18 cellular contexts compared by ENCODE assay signal in the genomic region with DNA sequence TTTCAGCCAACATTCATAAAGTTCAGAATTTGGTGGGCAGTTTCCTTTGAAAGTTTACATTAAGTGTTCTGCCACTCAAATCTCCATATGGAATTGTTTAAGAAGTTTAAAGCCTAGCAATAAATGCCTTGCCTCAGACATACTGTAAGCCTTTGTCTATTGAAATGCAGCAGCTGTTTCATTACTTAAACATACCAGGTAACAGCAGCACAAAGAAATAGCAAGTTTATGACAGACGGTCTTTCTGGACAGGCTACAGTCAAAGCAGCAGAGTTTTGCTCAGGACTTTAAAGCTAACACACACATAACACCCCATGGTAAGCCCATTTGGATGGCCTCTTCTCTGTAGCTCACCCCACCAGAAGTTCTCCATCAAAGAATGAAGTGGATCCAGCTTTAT. TPM values are rescaled to one million over a fixed set of nuclear protein-coding genes. Genes with fewer than 3 reads are reported as not detected.
DNase-seq lines count a peak whose midpoint lies in the region; ATAC-seq and TF ChIP-seq lines count a peak whose summit lies in the region.
"Had no signal": no experiment of that assay in that cellular context is flagged by ENCODE, and none has a peak within 500 bp of the region (broad histone marks: within the 10 kb centered on the region; RNA-seq: fewer than 3 reads in every experiment).

No MANE protein-coding gene starts in this region.

- H4K20me1 ChIP-seq in OCI-LY1 (ENCODE audit: insufficient read depth, low read length) = no peaks in the 10 kb centered on the region

- peak overlapping the region; percentile 4; the same call in 1 of the 2 replicates for H3K4me2 ChIP-seq in OCI-LY1 (ENCODE audit: low read length)

- TF ChIP-seq CTCF in OCI-LY1 (IDR thresholded peaks at IDR 0.05; ENCODE audit: low read length) = no peak
- no peak for TF ChIP-seq CTCF in chondrocyte (IDR thresholded peaks at IDR 0.05)
- no peak for TF ChIP-seq CTCF in nephron progenitor cell (IDR thresholded peaks at IDR 0.05)
- no peak for TF ChIP-seq CTCF in left lung (IDR thresholded peaks at IDR 0.05)

- H3K36me3 ChIP-seq in CD4-positive, alpha-beta memory T cell (ENCODE audit: insufficient read depth, low read length) = no peaks in the 10 kb centered on the region
- H3K36me3 ChIP-seq in OCI-LY1 (ENCODE audit: insufficient read depth, low read length) (no peaks in the 10 kb centered on the region), left lung (no peaks in the 10 kb centered on the region)
- H3K36me3 ChIP-seq: uterus had no signal

- POLR2A ChIA-PET in CD4-positive, alpha-beta memory T cell (lab: Charles Lee; ENCODE audit: partially characterized antibody) = interaction anchor here (0.8 to 1.2 kb wide), 4 partner anchors 13 to 30 kb away, joined by 3 to 4 read pairs (median 3); no protein-coding TSS in a partner anchor
- POLR2A ChIA-PET in HEK293T (lab: Yijun Ruan, JAX) = no interaction called here

- H3F3A ChIP-seq in OCI-LY1 (ENCODE audit: insufficient read depth, low read length) = no peaks in the 10 kb centered on the region

- H3K9me3 Mint-ChIP-seq in CD4-positive, alpha-beta memory T cell = no peaks in the 10 kb centered on the region
- H3K9me3 Mint-ChIP-seq in chondrocyte (ENCODE audit: low read depth) (no peaks in the 10 kb centered on the region), nephron progenitor cell (no peaks in the 10 kb centered on the region)
- H3K9me3 Mint-ChIP-seq: CD14-positive monocyte had no signal

- H3K9ac ChIP-seq in OCI-LY1 (ENCODE audit: low read length) = no peak overlapping the region; the same call in 1 of the 2 replicates

- H3K9me3 ChIP-seq in CD4-positive, alpha-beta memory T cell (ENCODE audit: control insufficient read depth in 1 of 2, low read length in 2 of 2) = no peaks in the 10 kb centered on the region
- H3K9me3 ChIP-seq in OCI-LY1 (ENCODE audit: low read length) (no peaks in the 10 kb centered on the region), left lung (no peaks in the 10 kb centered on the region)
- H3K9me3 ChIP-seq: uterus had no signal

- H2AFZ ChIP-seq in OCI-LY1 (ENCODE audit: low read length) = peak overlapping the region; percentile 81

- H3K4me3 ChIP-seq in CD4-positive, alpha-beta memory T cell (ENCODE audit: low read length in 2 of 2) = no peak overlapping the region
- H3K4me3 ChIP-seq in OCI-LY1 (ENCODE audit: low read depth, low read length, poor library complexity, severe bottlenecking) (no peak overlapping the region), left lung (no peak overlapping the region)
- H3K4me3 ChIP-seq: skin epidermis, uterus had no signal

- ATAC-seq in HG02763 (IDR thresholded peaks at IDR 0.05; ENCODE audit: unreplicated experiment) (no peak), left lung (no peak)

- peaks cover 17 to 39% (median 28%) of the 10 kb centered on the region in 4 donors for H3K4me1 Mint-ChIP-seq in CD4-positive, alpha-beta memory T cell
- H3K4me1 Mint-ChIP-seq in chondrocyte (ENCODE audit: low read depth) = peaks cover 75% of the 10 kb centered on the region
- H3K4me1 Mint-ChIP-seq in nephron progenitor cell = peaks cover 44% of the 10 kb centered on the region

- no peak for DNase-seq in CD4-positive, alpha-beta memory T cell
- no peak for DNase-seq in chondrocyte (ENCODE audit: low spot score)
- DNase-seq in nephron progenitor cell = no peak
- DNase-seq in left lung = no peak
- no peak for DNase-seq in HEK293T (ENCODE audit: extremely low spot score)
- DNase-seq: effector memory CD4-positive, alpha-beta T cell; EL; NCI-H1092 treated with DMSO at 0.1 percent for 48 hours; NCI-H2171 treated with DMSO at 0.1 percent for 48 hours; stimulated activated naive CD4-positive, alpha-beta T cell; uterus had no signal

- CTCF ChIA-PET in CD4-positive, alpha-beta memory T cell (lab: Charles Lee; ENCODE audit: partially characterized antibody) = interaction anchor here (0.8 to 2.8 kb wide), 5 partner anchors 13 to 289 kb away, joined by 3 to 24 read pairs (median 3); no protein-coding TSS in a partner anchor
- CTCF ChIA-PET in HEK293T (lab: Yijun Ruan, JAX) = interaction anchor here (0.6 kb wide), 1 partner anchor 306 kb away, joined by 4 read pairs; no protein-coding TSS in a partner anchor

- H3K27me3 ChIP-seq in CD4-positive, alpha-beta memory T cell (ENCODE audit: insufficient read depth, low read length) = no peaks in the 10 kb centered on the region
- no peaks in the 10 kb centered on the region for H3K27me3 ChIP-seq in OCI-LY1 (ENCODE audit: insufficient read depth, low read length)
- H3K27me3 ChIP-seq in left lung = no peaks in the 10 kb centered on the region
- H3K27me3 ChIP-seq: uterus had no signal

- intact Hi-C loops in CD4-positive, alpha-beta memory T cell (cut with micrococcal nuclease) = loop anchor here (1.0 to 5.0 kb wide), 3 partner anchors 12 to 245 kb away; no protein-coding TSS in a partner anchor
- intact Hi-C loops in left lung (cut with DNase I) = no loop called here

- H3K27me3 Mint-ChIP-seq in CD4-positive, alpha-beta memory T cell = no peaks in the 10 kb centered on the region
- H3K27me3 Mint-ChIP-seq in chondrocyte (ENCODE audit: low read depth) (no peaks in the 10 kb centered on the region), nephron progenitor cell (ENCODE audit: low read depth, poor library complexity) (peaks cover 2% of the 10 kb centered on the region)

- peaks cover 22% of the 10 kb centered on the region for H3K4me1 ChIP-seq in CD4-positive, alpha-beta memory T cell (ENCODE audit: insufficient read depth, low read length)
- H3K4me1 ChIP-seq in OCI-LY1 (ENCODE audit: insufficient read depth, low read length, severe bottlenecking) (peaks cover 33% of the 10 kb centered on the region), left lung (peaks cover 0 to 7% of the 10 kb centered on the region in 2 donors)

- peak overlapping the region in 2 of 8 donors; percentile 11 to 68 for H3K4me3 Mint-ChIP-seq in CD4-positive, alpha-beta memory T cell
- H3K4me3 Mint-ChIP-seq in chondrocyte (ENCODE audit: unreplicated experiment) = no peak overlapping the region
- no peak overlapping the region for H3K4me3 Mint-ChIP-seq in nephron progenitor cell
- H3K4me3 Mint-ChIP-seq: CD14-positive monocyte had no signal

- H3K27ac Mint-ChIP-seq in CD4-positive, alpha-beta memory T cell = peak overlapping the region in 6 of 7 donors; percentile 29 to 80 (median 51)
- H3K27ac Mint-ChIP-seq in chondrocyte (ENCODE audit: unreplicated experiment) = peak overlapping the region; percentile 99
- peak overlapping the region; percentile 45 for H3K27ac Mint-ChIP-seq in nephron progenitor cell

- no peaks in the 10 kb centered on the region for H3K9me2 ChIP-seq in OCI-LY1 (ENCODE audit: low read depth, low read length)

- peaks cover 0 to 2% of the 10 kb centered on the region in 2 donors for H3K36me3 Mint-ChIP-seq in CD4-positive, alpha-beta memory T cell
- peaks cover 8% of the 10 kb centered on the region for H3K36me3 Mint-ChIP-seq in chondrocyte (ENCODE audit: low read depth)
- no peaks in the 10 kb centered on the region for H3K36me3 Mint-ChIP-seq in nephron progenitor cell (ENCODE audit: low read depth)

- H3K27ac ChIP-seq in CD4-positive, alpha-beta memory T cell (ENCODE audit: low read depth, low read length) = no peak overlapping the region
- H3K27ac ChIP-seq in OCI-LY1 (ENCODE audit: low read depth, low read length, poor library complexity, severe bottlenecking) = peak overlapping the region; percentile 88
- H3K27ac ChIP-seq in left lung = no peak overlapping the region

- H3K79me2 ChIP-seq in OCI-LY1 (ENCODE audit: insufficient read depth, low read length) = no peaks in the 10 kb centered on the region

TF ChIP-seq in HEK293T, 16 proteins besides CTCF, POLR2A, EP300 and RAD21:
- TF ChIP-seq HDGF (IDR thresholded peaks at IDR 0.05; ENCODE audit: borderline replicate concordance) (no peak), PKNOX1 (IDR thresholded peaks at IDR 0.05) (no peak), ZNF384 (IDR thresholded peaks at IDR 0.05) (no peak), SP1 (IDR thresholded peaks at IDR 0.05) (no peak), FOXA1 (IDR thresholded peaks at IDR 0.05) (no peak), SUZ12 (IDR thresholded peaks at IDR 0.05) (no peak), NFRKB (IDR thresholded peaks at IDR 0.05) (no peak), FOXK2 (IDR thresholded peaks at IDR 0.05) (no peak), FOXM1 (IDR thresholded peaks at IDR 0.05; ENCODE audit: borderline replicate concordance) (no peak), LEF1 (IDR thresholded peaks at IDR 0.05; ENCODE audit: borderline replicate concordance) (no peak), ELF4 (IDR thresholded peaks at IDR 0.05) (no peak), TARDBP (IDR thresholded peaks at IDR 0.05) (no peak)

RNA-seq across cellular contexts. Expression of gene C1orf105, which starts 38.5 kb away (rescaled TPM):
- total RNA-seq in CD4-positive, alpha-beta memory T cell = not detected
- not detected for polyA plus RNA-seq in CD4-positive, alpha-beta memory T cell
- total RNA-seq in chondrocyte (not detected in 3 replicates), left lung (not detected)
- total RNA-seq: bronchial epithelial cell, liver, osteoblast, uterus had no signal
- polyA plus RNA-seq: CD14-positive monocyte had no signal

Comparison
In these comparisons a context has a peak if more than half of its experiments do, and no peak if none do; other contexts are left out.
1. H3K27ac Mint-ChIP-seq: peak in every context shown above with its lines; median percentile 99 in chondrocyte; 51 in CD4-positive, alpha-beta memory T cell; 45 in nephron progenitor cell.